Comparison of ENCODE assay signal across 25 cellular contexts in genomic region chr10:25036381-25036780, GRCh38. TPM values are rescaled to one million over a fixed set of nuclear protein-coding genes. Genes with fewer than 3 reads are reported as not detected.
DNase-seq lines count a peak whose midpoint lies in the region; ATAC-seq and TF ChIP-seq lines count a peak whose summit lies in the region.
"Had no signal": no experiment of that assay in that cellular context is flagged by ENCODE, and none has a peak within 500 bp of the region (broad histone marks: within the 10 kb centered on the region; RNA-seq: fewer than 3 reads in every experiment).

No MANE protein-coding gene starts in this region.

- no peak for TF ChIP-seq CTCF in mammary epithelial cell (conservative IDR thresholded peaks at IDR 0.05 in 1 of 2, IDR thresholded peaks at IDR 0.05 in 1 of 2; ENCODE audit: extremely low read depth in 1 of 2, insufficient read depth in 1 of 2, low read depth in 1 of 2, low read length in 2 of 2)

- BruUV-seq in mammary epithelial cell (replicated peaks; lab: Mats Ljungman, UMichigan): no TSS peak

- no peak overlapping the region for H3K4me3 ChIP-seq in mammary epithelial cell (replicated peaks in 1 of 3; ENCODE audit: insufficient read depth in 1 of 3, low read depth in 2 of 3, low read length in 3 of 3)
- H3K4me3 ChIP-seq: body of pancreas, left lung, right atrium auricular region, vagina had no signal

- no peak overlapping the region for H2AFZ ChIP-seq in mammary epithelial cell (ENCODE audit: low read depth, low read length)

- H3K4me3 Mint-ChIP-seq in naive B cell: no peak overlapping the region
- H3K4me3 Mint-ChIP-seq: activated CD4-positive, alpha-beta T cell treated with anti-CD3 and anti-CD28 coated beads for 36 hours; activated CD8-positive, alpha-beta memory T cell treated with anti-CD3 and anti-CD28 coated beads, Interleukin-2, amount 10 ng/mL, durations not matched to agents 7 days and 5 days; activated naive CD8-positive, alpha-beta T cell treated with anti-CD3 and anti-CD28 coated beads, Interleukin-2, amount 10 ng/mL, durations not matched to agents 7 days and 5 days; CD4-positive, CD25-positive, alpha-beta regulatory T cell had no signal

- H3K4me1 ChIP-seq in mammary epithelial cell (ENCODE audit: insufficient read depth, low read length): no peaks in the 10 kb centered on the region
- H3K4me1 ChIP-seq: left lung, right atrium auricular region, vagina had no signal

- no peak overlapping the region for H3K9ac ChIP-seq in mammary epithelial cell (ENCODE audit: insufficient read depth, low read length)
- H3K9ac ChIP-seq: SK-N-SH had no signal

- no peaks in the 10 kb centered on the region for H3K36me3 ChIP-seq in mammary epithelial cell (ENCODE audit: insufficient read depth, low read length)
- H3K36me3 ChIP-seq: left lung, right atrium auricular region, vagina had no signal

- no peaks in the 10 kb centered on the region for H3K79me2 ChIP-seq in mammary epithelial cell (ENCODE audit: insufficient read depth, low read length)

- DNase-seq in naive B cell: no peak
- DNase-seq in mammary epithelial cell: no peak
- DNase-seq in AG08396 (ENCODE audit: low spot score): no peak
- DNase-seq in NCI-H1436 (lab: John Stamatoyannopoulos, UW): no peak
- DNase-seq: activated CD4-positive, alpha-beta T cell treated with anti-CD3 and anti-CD28 coated beads for 36 hours; activated CD8-positive, alpha-beta memory T cell treated with anti-CD3 and anti-CD28 coated beads, Interleukin-2, amount 10 ng/mL, durations not matched to agents 7 days and 5 days; activated naive CD8-positive, alpha-beta T cell treated with anti-CD3 and anti-CD28 coated beads, Interleukin-2, amount 10 ng/mL, durations not matched to agents 7 days and 5 days; body of pancreas; DMS53; head of caudate nucleus; KBM-7; left lung; NCI-H187 treated with DMSO at 0.1 percent for 48 hours; NCI-H345; NK-92 treated with Interleukin-12 subunit alpha and Interleukin-12 subunit beta, amount 100 ng/mL, for 24 hours; SK-N-SH; stimulated activated CD4-positive, alpha-beta T cell treated with anti-CD3 and anti-CD28 coated beads, Interleukin-12 subunit alpha, Interleukin-12 subunit beta, amount 100 ng/mL, for 4 hours; T1000 had no signal

- no peaks in the 10 kb centered on the region for H4K20me1 ChIP-seq in mammary epithelial cell (ENCODE audit: insufficient read depth, low read length)

- CTCF ChIA-PET in mammary epithelial cell (lab: Charles Lee; ENCODE audit: low non-redundant PET): no interaction called here

- H3K27me3 ChIP-seq in mammary epithelial cell (ENCODE audit: insufficient read depth, low read length): no peaks in the 10 kb centered on the region
- H3K27me3 ChIP-seq: body of pancreas, left lung, right atrium auricular region, vagina had no signal

- ATAC-seq in GM18505 (IDR thresholded peaks at IDR 0.05; ENCODE audit: unreplicated experiment) (peak; percentile 86), GM21515 (IDR thresholded peaks at IDR 0.05; ENCODE audit: unreplicated experiment) (peak; percentile 69), HG03342 (IDR thresholded peaks at IDR 0.05; ENCODE audit: unreplicated experiment) (peak; percentile 81), naive B cell (ENCODE audit: low read depth in 2 of 2) (peak; percentile 20 to 49), GM21723 (IDR thresholded peaks at IDR 0.05; ENCODE audit: unreplicated experiment) (no peak)
- ATAC-seq: activated CD4-positive, alpha-beta T cell treated with anti-CD3 and anti-CD28 coated beads for 36 hours; activated CD8-positive, alpha-beta memory T cell treated with anti-CD3 and anti-CD28 coated beads, Interleukin-2, amount 10 ng/mL, durations not matched to agents 7 days and 5 days; body of pancreas; left lung had no signal

- TF ChIP-seq POLR2A in GM18505 (IDR thresholded peaks at IDR 0.05; ENCODE audit: borderline replicate concordance, extremely low read depth, insufficient read depth, insufficient read length): no peak

- H3K36me3 Mint-ChIP-seq in naive B cell: no peaks in the 10 kb centered on the region
- H3K36me3 Mint-ChIP-seq: activated CD8-positive, alpha-beta memory T cell treated with anti-CD3 and anti-CD28 coated beads, Interleukin-2, amount 10 ng/mL, durations not matched to agents 7 days and 5 days; CD4-positive, CD25-positive, alpha-beta regulatory T cell had no signal

- peaks cover 4 to 10% (median 9%) of the 10 kb centered on the region in 3 donors for H3K4me1 Mint-ChIP-seq in naive B cell
- H3K4me1 Mint-ChIP-seq: activated CD4-positive, alpha-beta T cell treated with anti-CD3 and anti-CD28 coated beads for 36 hours had no signal

- 81% methylated on average over 3 of the region's 3 CpGs for WGBS in mammary epithelial cell (ENCODE audit: low coverage, missing lambda C conversion rate)

- peaks cover 0 to 7% (median 0%) of the 10 kb centered on the region in 3 donors for H3K27me3 Mint-ChIP-seq in naive B cell

- H3K9me3 Mint-ChIP-seq in naive B cell: peaks cover 0 to under 1% (median 0%) of the 10 kb centered on the region in 7 donors
- H3K9me3 Mint-ChIP-seq: CD4-positive, CD25-positive, alpha-beta regulatory T cell had no signal

- no peak overlapping the region for H3K27ac ChIP-seq in mammary epithelial cell (ENCODE audit: insufficient read depth, low read depth, low read length)
- H3K27ac ChIP-seq: body of pancreas, left lung, right atrium auricular region, vagina had no signal

- intact Hi-C loops in mammary epithelial cell (cut with micrococcal nuclease): no loop called here

- H3K4me2 ChIP-seq in mammary epithelial cell (ENCODE audit: insufficient read depth, low read depth, low read length): no peak overlapping the region
- H3K4me2 ChIP-seq: SK-N-SH had no signal

- H3K9me3 ChIP-seq in mammary epithelial cell (replicated peaks; ENCODE audit: insufficient read depth, low read length): no peaks in the 10 kb centered on the region
- H3K9me3 ChIP-seq: body of pancreas, left lung, right atrium auricular region, SK-N-SH, vagina had no signal

- in situ Hi-C loops in mammary epithelial cell (cut with MboI; ENCODE audit: low sequenced_read_pairs in 2 of 2): no loop called here

- peak overlapping the region in 1 of 6 donors; percentile 16 for H3K27ac Mint-ChIP-seq in naive B cell
- H3K27ac Mint-ChIP-seq: activated CD4-positive, alpha-beta T cell treated with anti-CD3 and anti-CD28 coated beads for 36 hours; activated CD8-positive, alpha-beta memory T cell treated with anti-CD3 and anti-CD28 coated beads, Interleukin-2, amount 10 ng/mL, durations not matched to agents 7 days and 5 days; activated naive CD8-positive, alpha-beta T cell treated with anti-CD3 and anti-CD28 coated beads, Interleukin-2, amount 10 ng/mL, durations not matched to agents 7 days and 5 days; CD4-positive, CD25-positive, alpha-beta regulatory T cell had no signal

- dilution Hi-C loops in mammary epithelial cell (cut with HindIII; ENCODE audit: low sequenced_read_pairs): loop anchor here (5.0 kb wide), 1 partner anchor 51 kb away; no protein-coding TSS in a partner anchor

RNA-seq across cellular contexts. Expression of gene THNSL1, which starts 20.0 kb away (rescaled TPM):
- 1 to 10 TPM; 2.2 to 6.2 (median 4.2) TPM for polyA plus RNA-seq in naive B cell (ENCODE audit: low read depth in 6 of 6)
- total RNA-seq in mammary epithelial cell: 1 to 10 TPM; 2.3 to 3.4 TPM
- polyA plus RNA-seq in mammary epithelial cell: 1.3 TPM
- 2.2 TPM for polyA minus RNA-seq in mammary epithelial cell

RNA-seq across cellular contexts. Expression of gene ENKUR, which starts 20.4 kb away (rescaled TPM):
- 1 to 10 TPM in 1 of 6 donors, under 1 TPM in 3, not detected in 2; 0.61 to 3.1 (median 0.70) TPM for polyA plus RNA-seq in naive B cell (ENCODE audit: low read depth in 6 of 6)
- total RNA-seq in mammary epithelial cell: under 1 TPM; under 0.01 to 0.24 TPM
- polyA plus RNA-seq in mammary epithelial cell: not detected
- not detected for polyA minus RNA-seq in mammary epithelial cell
- total RNA-seq: activated CD8-positive, alpha-beta memory T cell treated with anti-CD3 and anti-CD28 coated beads, Interleukin-2, amount 10 ng/mL, durations not matched to agents 7 days and 5 days; activated naive CD8-positive, alpha-beta T cell treated with anti-CD3 and anti-CD28 coated beads, Interleukin-2, amount 10 ng/mL, durations not matched to agents 7 days and 5 days; body of pancreas; right atrium auricular region; vagina had no signal
